In genomic region chr2:113734187-113734586, GRCh38 we compare ENCODE assay signal across 14 cellular contexts. TPM values are rescaled to one million over a fixed set of nuclear protein-coding genes. Genes with fewer than 3 reads are reported as not detected.
DNase-seq lines count a peak whose midpoint lies in the region; ATAC-seq and TF ChIP-seq lines count a peak whose summit lies in the region.
"Had no signal": no experiment of that assay in that cellular context is flagged by ENCODE, and none has a peak within 500 bp of the region (broad histone marks: within the 10 kb centered on the region; RNA-seq: fewer than 3 reads in every experiment).

No MANE protein-coding gene starts in this region.

- no peaks in the 10 kb centered on the region for H3K27me3 Mint-ChIP-seq in activated T-helper 2 cell treated with anti-CD3 and anti-CD28 coated beads, Interferon-gamma antibody, Interleukin-2, Interleukin-4, amounts not matched to agents 10 μg/mL and 5 μg/mL and 100 μg/mL, durations not matched to agents 14 hours and 24 hours and 36 hours (ENCODE audit: low read depth)

- DNase-seq in GM10266 (ENCODE audit: extremely low spot score) = peak; percentile 41
- no peak for DNase-seq in GDM1 (lab: John Stamatoyannopoulos, UW)
- DNase-seq in NCI-H510A treated with DMSO at 0.1 percent for 48 hours (lab: John Stamatoyannopoulos, UW) = no peak
- DNase-seq in activated T-helper 2 cell treated with anti-CD3 and anti-CD28 coated beads, Interferon-gamma antibody, Interleukin-2, Interleukin-4, amounts not matched to agents 10 μg/mL and 5 μg/mL and 100 μg/mL, durations not matched to agents 14 hours and 24 hours and 36 hours (ENCODE audit: low spot score) = no peak
- DNase-seq in NCI-H226 = no peak
- DNase-seq: activated T-cell treated with anti-CD3 and anti-CD28 coated beads for 4 hours; foreskin fibroblast; NCI-H1436; NCI-H774; stimulated activated CD8-positive, alpha-beta memory T cell treated with anti-CD3 and anti-CD28 coated beads, Interleukin-4, amount 100 ng/mL, for 48 hours had no signal

- no peak for TF ChIP-seq CTCF in GM10266 (IDR thresholded peaks at IDR 0.05; ENCODE audit: control insufficient read depth, insufficient read depth, low read depth, missing control alignments)

- ATAC-seq in GM18873 (IDR thresholded peaks at IDR 0.05; ENCODE audit: low FRiP score, unreplicated experiment) (peak; percentile 64), GM21737 (IDR thresholded peaks at IDR 0.05; ENCODE audit: unreplicated experiment) (peak; percentile 77), HG03378 (IDR thresholded peaks at IDR 0.05; ENCODE audit: unreplicated experiment) (peak; percentile 86)

- H3K4me3 Mint-ChIP-seq in activated T-helper 2 cell treated with anti-CD3 and anti-CD28 coated beads, Interferon-gamma antibody, Interleukin-2, Interleukin-4, amounts not matched to agents 10 μg/mL and 5 μg/mL and 100 μg/mL, durations not matched to agents 14 hours and 24 hours and 36 hours (ENCODE audit: low read depth) = no peak overlapping the region
- H3K4me3 Mint-ChIP-seq: mesothelial cell of epicardium had no signal

- peaks cover 47% of the 10 kb centered on the region for H3K36me3 Mint-ChIP-seq in activated T-helper 2 cell treated with anti-CD3 and anti-CD28 coated beads, Interferon-gamma antibody, Interleukin-2, Interleukin-4, amounts not matched to agents 10 μg/mL and 5 μg/mL and 100 μg/mL, durations not matched to agents 14 hours and 24 hours and 36 hours (ENCODE audit: low read depth)

- no peaks in the 10 kb centered on the region for H3K9me3 Mint-ChIP-seq in activated T-helper 2 cell treated with anti-CD3 and anti-CD28 coated beads, Interferon-gamma antibody, Interleukin-2, Interleukin-4, amounts not matched to agents 10 μg/mL and 5 μg/mL and 100 μg/mL, durations not matched to agents 14 hours and 24 hours and 36 hours

- no peak overlapping the region for H3K27ac Mint-ChIP-seq in activated T-helper 2 cell treated with anti-CD3 and anti-CD28 coated beads, Interferon-gamma antibody, Interleukin-2, Interleukin-4, amounts not matched to agents 10 μg/mL and 5 μg/mL and 100 μg/mL, durations not matched to agents 14 hours and 24 hours and 36 hours
- H3K27ac Mint-ChIP-seq: mesothelial cell of epicardium had no signal

- intact Hi-C loops in activated T-helper 2 cell treated with anti-CD3 and anti-CD28 coated beads, Interferon-gamma antibody, Interleukin-2, Interleukin-4, amounts not matched to agents 10 μg/mL and 5 μg/mL and 100 μg/mL, durations not matched to agents 14 hours and 24 hours and 36 hours (cut with micrococcal nuclease) = loop anchor here (2.0 kb wide), 1 partner anchor 21 kb away; no protein-coding TSS in a partner anchor

- H3K4me1 Mint-ChIP-seq in activated T-helper 2 cell treated with anti-CD3 and anti-CD28 coated beads, Interferon-gamma antibody, Interleukin-2, Interleukin-4, amounts not matched to agents 10 μg/mL and 5 μg/mL and 100 μg/mL, durations not matched to agents 14 hours and 24 hours and 36 hours (ENCODE audit: low read depth) = peaks cover 11% of the 10 kb centered on the region
- H3K4me1 Mint-ChIP-seq: mesothelial cell of epicardium had no signal

RNA-seq across cellular contexts. Expression of gene SLC35F5, which starts 22.3 kb away (rescaled TPM):
- 39.6 and 41.8 TPM in 2 replicates for total RNA-seq in activated T-helper 2 cell treated with anti-CD3 and anti-CD28 coated beads, Interferon-gamma antibody, Interleukin-2, Interleukin-4, amounts not matched to agents 10 μg/mL and 5 μg/mL and 100 μg/mL, durations not matched to agents 14 hours and 24 hours and 36 hours
